Comparison of ENCODE assay signal across 20 cellular contexts in genomic region chr11:73957654-73958361, GRCh38. TPM values are rescaled to one million over a fixed set of nuclear protein-coding genes. Genes with fewer than 3 reads are reported as not detected.
DNase-seq lines count a peak whose midpoint lies in the region; ATAC-seq lines count a peak whose summit lies in the region.
"Had no signal": no experiment of that assay in that cellular context is flagged by ENCODE, and none has a peak within 500 bp of the region (broad histone marks: within the 10 kb centered on the region; RNA-seq: fewer than 3 reads in every experiment).

No MANE protein-coding gene starts in this region.

- peaks cover 8% of the 10 kb centered on the region for H3K4me1 Mint-ChIP-seq in activated naive CD4-positive, alpha-beta T cell treated with anti-CD3 and anti-CD28 coated beads, Interleukin-2, amount 10 ng/mL, durations not matched to agents 7 days and 5 days
- peaks cover 5 to 6% (median 5%) of the 10 kb centered on the region in 3 donors for H3K4me1 Mint-ChIP-seq in T-cell
- no peaks in the 10 kb centered on the region for H3K4me1 Mint-ChIP-seq in stimulated activated effector memory CD8-positive, alpha-beta T cell treated with anti-CD3 and anti-CD28 coated beads, Interleukin-12 subunit alpha, Interleukin-12 subunit beta, amount 100 ng/mL, for 72 hours

- intact Hi-C loops in left colon (cut with DNase I, micrococcal nuclease), result no loop called here

- no peaks in the 10 kb centered on the region for H3K36me3 Mint-ChIP-seq in activated naive CD4-positive, alpha-beta T cell treated with anti-CD3 and anti-CD28 coated beads, Interleukin-2, amount 10 ng/mL, durations not matched to agents 7 days and 5 days
- H3K36me3 Mint-ChIP-seq in T-cell, result no peaks in the 10 kb centered on the region
- H3K36me3 Mint-ChIP-seq in stimulated activated effector memory CD8-positive, alpha-beta T cell treated with anti-CD3 and anti-CD28 coated beads, Interleukin-12 subunit alpha, Interleukin-12 subunit beta, amount 100 ng/mL, for 72 hours, result no peaks in the 10 kb centered on the region

- no peak for DNase-seq in activated naive CD4-positive, alpha-beta T cell treated with anti-CD3 and anti-CD28 coated beads, Interleukin-2, amount 10 ng/mL, durations not matched to agents 7 days and 5 days
- no peak for DNase-seq in activated naive CD4-positive, alpha-beta T cell treated with Interleukin-2 at 50 U/mL for 16 hours
- DNase-seq in T-cell (no peak), left colon (no peak), retina (no peak), ecto neural progenitor cell (ENCODE audit: low spot score) (no peak)
- no peak for DNase-seq in stimulated activated effector memory CD8-positive, alpha-beta T cell treated with anti-CD3 and anti-CD28 coated beads, Interleukin-12 subunit alpha, Interleukin-12 subunit beta, amount 100 ng/mL, for 72 hours (ENCODE audit: low spot score in 2 of 2)
- DNase-seq: activated CD4-positive, alpha-beta memory T cell treated with anti-CD3 and anti-CD28 coated beads, Interleukin-2, amount 10 ng/mL, durations not matched to agents 7 days and 5 days; activated T-cell treated with anti-CD3 and anti-CD28 coated beads, Interleukin-2, amount 50 U/mL, for 48 hours; caudate nucleus; CD8-positive, alpha-beta memory T cell; effector memory CD4-positive, alpha-beta T cell; hippocampal formation; KG1; kidney glomerular epithelial cell; midbrain; NCI-H1092 treated with DMSO at 0.1 percent for 48 hours; substantia nigra had no signal

- POLR2A ChIA-PET in T-cell (lab: Charles Lee), result no interaction called here

- ATAC-seq in T-cell (replicated peaks in 1 of 4) (peak; percentile 23 to 63 (median 46)), left colon (peak; percentile 72), GM19324 (IDR thresholded peaks at IDR 0.05; ENCODE audit: low FRiP score, unreplicated experiment) (no peak)
- ATAC-seq in stimulated activated effector memory CD8-positive, alpha-beta T cell treated with anti-CD3 and anti-CD28 coated beads, Interleukin-12 subunit alpha, Interleukin-12 subunit beta, amount 100 ng/mL, for 72 hours, result peak; percentile 32

- peaks cover 40% of the 10 kb centered on the region for H3K27me3 Mint-ChIP-seq in activated naive CD4-positive, alpha-beta T cell treated with anti-CD3 and anti-CD28 coated beads, Interleukin-2, amount 10 ng/mL, durations not matched to agents 7 days and 5 days
- H3K27me3 Mint-ChIP-seq in T-cell, result peaks cover 11 to 13% of the 10 kb centered on the region in 2 donors

- no peaks in the 10 kb centered on the region for H3K9me3 Mint-ChIP-seq in activated naive CD4-positive, alpha-beta T cell treated with anti-CD3 and anti-CD28 coated beads, Interleukin-2, amount 10 ng/mL, durations not matched to agents 7 days and 5 days
- no peaks in the 10 kb centered on the region for H3K9me3 Mint-ChIP-seq in T-cell
- no peaks in the 10 kb centered on the region for H3K9me3 Mint-ChIP-seq in stimulated activated effector memory CD8-positive, alpha-beta T cell treated with anti-CD3 and anti-CD28 coated beads, Interleukin-12 subunit alpha, Interleukin-12 subunit beta, amount 100 ng/mL, for 72 hours
- H3K9me3 Mint-ChIP-seq: activated CD4-positive, alpha-beta memory T cell treated with anti-CD3 and anti-CD28 coated beads, Interleukin-2, amount 10 ng/mL, durations not matched to agents 7 days and 5 days; CD8-positive, alpha-beta memory T cell had no signal

- H3K27ac Mint-ChIP-seq in activated naive CD4-positive, alpha-beta T cell treated with anti-CD3 and anti-CD28 coated beads, Interleukin-2, amount 10 ng/mL, durations not matched to agents 7 days and 5 days, result no peak overlapping the region
- no peak overlapping the region for H3K27ac Mint-ChIP-seq in T-cell
- H3K27ac Mint-ChIP-seq in stimulated activated effector memory CD8-positive, alpha-beta T cell treated with anti-CD3 and anti-CD28 coated beads, Interleukin-12 subunit alpha, Interleukin-12 subunit beta, amount 100 ng/mL, for 72 hours, result no peak overlapping the region
- H3K27ac Mint-ChIP-seq: activated CD4-positive, alpha-beta memory T cell treated with anti-CD3 and anti-CD28 coated beads, Interleukin-2, amount 10 ng/mL, durations not matched to agents 7 days and 5 days; CD8-positive, alpha-beta memory T cell had no signal

- CTCF ChIA-PET in activated naive CD4-positive, alpha-beta T cell treated with anti-CD3 and anti-CD28 coated beads, Interleukin-2, amount 10 ng/mL, durations not matched to agents 7 days and 5 days (lab: Charles Lee), result interaction anchor here (0.6 kb wide), 1 partner anchor 1615 kb away, joined by 3 read pairs; no protein-coding TSS in a partner anchor
- CTCF ChIA-PET in T-cell (lab: Charles Lee), result interaction anchor here in 1 of 2 donors (0.6 kb wide), 1 partner anchor 536 kb away, joined by 3 read pairs; no protein-coding TSS in a partner anchor

- peak overlapping the region; percentile 7 for H3K4me3 Mint-ChIP-seq in activated naive CD4-positive, alpha-beta T cell treated with anti-CD3 and anti-CD28 coated beads, Interleukin-2, amount 10 ng/mL, durations not matched to agents 7 days and 5 days
- peak overlapping the region in 2 of 3 donors; percentile 34 to 54 for H3K4me3 Mint-ChIP-seq in T-cell
- H3K4me3 Mint-ChIP-seq in stimulated activated effector memory CD8-positive, alpha-beta T cell treated with anti-CD3 and anti-CD28 coated beads, Interleukin-12 subunit alpha, Interleukin-12 subunit beta, amount 100 ng/mL, for 72 hours, result no peak overlapping the region
- H3K4me3 Mint-ChIP-seq: activated CD4-positive, alpha-beta memory T cell treated with anti-CD3 and anti-CD28 coated beads, Interleukin-2, amount 10 ng/mL, durations not matched to agents 7 days and 5 days had no signal

RNA-seq across cellular contexts. Expression of gene DNAJB13, which starts 7.0 kb away (rescaled TPM):
- under 1 TPM in 3 of 5 donors, not detected in 2; 0.19 to 0.96 (median 0.30) TPM for total RNA-seq in T-cell
- not detected for total RNA-seq in left colon
- total RNA-seq: activated CD4-positive, alpha-beta memory T cell treated with anti-CD3 and anti-CD28 coated beads, Interleukin-2, amount 10 ng/mL, durations not matched to agents 7 days and 5 days; osteocyte had no signal

RNA-seq across cellular contexts. Expression of gene UCP2, which starts 24.8 kb away (rescaled TPM):
- 100 to 1,000 TPM; 241 to 754 (median 311) TPM for total RNA-seq in T-cell
- 10 to 100 TPM; 33.9 to 46.7 TPM for total RNA-seq in left colon

RNA-seq across cellular contexts. Expression of gene UCP3, which starts 51.1 kb away (rescaled TPM):
- total RNA-seq in T-cell (1 to 10 TPM; 5.7 to 6.8 (median 6.5) TPM), left colon (1 to 10 TPM; 1.1 to 2.4 TPM)

Comparison
In these comparisons a context has a peak if more than half of its experiments do, and no peak if none do; other contexts are left out.
1. RNA of gene UCP2, which starts 24.8 kb away (total RNA-seq): 241 to 754 TPM in T-cell; 33.9 to 46.7 TPM in left colon; every median in the first group is over 4 times any median in the second.